In the genomic region with DNA sequence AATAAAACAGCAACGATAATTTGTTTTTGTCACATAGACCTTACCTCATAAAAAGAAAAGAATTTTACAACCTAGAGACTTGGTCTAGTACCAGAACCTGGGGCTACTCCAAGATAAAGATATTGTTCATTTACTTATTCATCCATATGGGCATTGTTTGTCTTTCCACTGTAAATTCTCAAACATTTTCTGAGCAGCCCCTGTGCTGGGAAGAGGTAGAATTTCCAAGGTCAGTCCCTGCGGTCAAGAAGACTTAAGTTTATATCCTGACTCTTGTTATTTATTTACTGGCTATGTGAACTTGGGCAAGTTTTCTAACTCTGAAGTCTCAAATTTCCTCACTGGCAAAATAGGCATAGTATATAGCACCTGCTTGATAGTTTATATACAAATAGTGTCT, we compare ENCODE assay signal across 32 cellular contexts.
"Had no signal": no experiment of that assay in that cellular context is flagged by ENCODE, and none has a peak within 500 bp of the region (broad histone marks: within the 10 kb centered on the region; RNA-seq: fewer than 3 reads in every experiment).

No MANE protein-coding gene starts in this region.

- H3K9me3 ChIP-seq: neutrophil, psoas muscle, right atrium auricular region, spleen, suprapubic skin, testis, tibial artery, transverse colon, upper lobe of right lung, uterus had no signal

- H3K4me1 Mint-ChIP-seq: naive thymus-derived CD8-positive, alpha-beta T cell; stimulated activated memory B cell treated with anti-CD40 and anti-IgM and Interleukin-4, amounts not matched to agents 10 μg/mL and 1 μg/mL and 100 μg/mL, for 72 hours; stimulated activated naive CD8-positive, alpha-beta T cell treated with anti-CD3 and anti-CD28 coated beads, Interleukin-15, amount 100 ng/mL, for 72 hours had no signal

- H3K27me3 Mint-ChIP-seq: naive B cell; stimulated activated memory B cell treated with anti-CD40 and anti-IgM and Interleukin-4, amounts not matched to agents 10 μg/mL and 1 μg/mL and 100 μg/mL, for 72 hours; stimulated activated naive CD8-positive, alpha-beta T cell treated with anti-CD3 and anti-CD28 coated beads, Interleukin-15, amount 100 ng/mL, for 72 hours; type B pancreatic cell had no signal

- H3K9me3 Mint-ChIP-seq: naive thymus-derived CD8-positive, alpha-beta T cell; natural killer cell treated with Interleukin-12 subunit alpha and Interleukin-12 subunit beta and Interleukin-15 and Interleukin-18, amount 100 ng/mL, for 72 hours; neural crest cell; stimulated activated memory B cell treated with anti-CD40 and anti-IgM and Interleukin-4, amounts not matched to agents 10 μg/mL and 1 μg/mL and 100 μg/mL, for 72 hours; stimulated activated naive CD8-positive, alpha-beta T cell treated with anti-CD3 and anti-CD28 coated beads, Interleukin-15, amount 100 ng/mL, for 72 hours; type B pancreatic cell had no signal

- H3K27ac Mint-ChIP-seq: naive B cell; naive thymus-derived CD8-positive, alpha-beta T cell; natural killer cell treated with Interleukin-12 subunit alpha and Interleukin-12 subunit beta and Interleukin-15 and Interleukin-18, amount 100 ng/mL, for 72 hours; progenitor cell of endocrine pancreas; stimulated activated memory B cell treated with anti-CD40 and anti-IgM and Interleukin-4, amounts not matched to agents 10 μg/mL and 1 μg/mL and 100 μg/mL, for 72 hours; stimulated activated naive CD8-positive, alpha-beta T cell treated with anti-CD3 and anti-CD28 coated beads, Interleukin-15, amount 100 ng/mL, for 72 hours; type B pancreatic cell had no signal

- ATAC-seq: naive thymus-derived CD8-positive, alpha-beta T cell; natural killer cell treated with Interleukin-12 subunit alpha and Interleukin-12 subunit beta and Interleukin-15 and Interleukin-18, amount 100 ng/mL, for 72 hours; psoas muscle; stimulated activated memory B cell treated with anti-CD40 and anti-IgM and Interleukin-4, amounts not matched to agents 10 μg/mL and 1 μg/mL and 100 μg/mL, for 72 hours; stimulated activated naive CD8-positive, alpha-beta T cell treated with anti-CD3 and anti-CD28 coated beads, Interleukin-15, amount 100 ng/mL, for 72 hours; stimulated activated naive CD8-positive, alpha-beta T cell treated with anti-CD3 and anti-CD28 coated beads, Interleukin-15, Interleukin-2, amounts not matched to agents 100 U/mL and 50 U/mL, for 24 hours; upper lobe of right lung had no signal

- H3K27ac ChIP-seq: neutrophil, parathyroid adenoma, psoas muscle, right atrium auricular region, skin epidermis, spleen, suprapubic skin, testis, tibial artery, transverse colon, upper lobe of right lung, uterus had no signal

- H3K27me3 ChIP-seq: neutrophil, right atrium auricular region, spleen, suprapubic skin, testis, tibial artery, transverse colon, upper lobe of right lung, uterus had no signal

- H3K36me3 ChIP-seq: neutrophil, right atrium auricular region, spleen, suprapubic skin, tibial artery, transverse colon, upper lobe of right lung, uterus had no signal

- H3K4me1 ChIP-seq: parathyroid adenoma, psoas muscle, right atrium auricular region, spleen, suprapubic skin, testis, tibial artery, transverse colon, upper lobe of right lung, uterus had no signal

- H3K4me3 ChIP-seq: psoas muscle, right atrium auricular region, skin epidermis, smooth muscle cell, spleen, suprapubic skin, testis, tibial artery, transverse colon, upper lobe of right lung, uterus had no signal

- H3K4me3 Mint-ChIP-seq: naive B cell; naive thymus-derived CD8-positive, alpha-beta T cell; natural killer cell treated with Interleukin-12 subunit alpha and Interleukin-12 subunit beta and Interleukin-15 and Interleukin-18, amount 100 ng/mL, for 72 hours; neural crest cell; stimulated activated memory B cell treated with anti-CD40 and anti-IgM and Interleukin-4, amounts not matched to agents 10 μg/mL and 1 μg/mL and 100 μg/mL, for 72 hours; stimulated activated naive CD8-positive, alpha-beta T cell treated with anti-CD3 and anti-CD28 coated beads, Interleukin-15, amount 100 ng/mL, for 72 hours; type B pancreatic cell had no signal

- H3K36me3 Mint-ChIP-seq: naive thymus-derived CD8-positive, alpha-beta T cell; natural killer cell treated with Interleukin-12 subunit alpha and Interleukin-12 subunit beta and Interleukin-15 and Interleukin-18, amount 100 ng/mL, for 72 hours; stimulated activated memory B cell treated with anti-CD40 and anti-IgM and Interleukin-4, amounts not matched to agents 10 μg/mL and 1 μg/mL and 100 μg/mL, for 72 hours; type B pancreatic cell had no signal

- DNase-seq: naive B cell; naive thymus-derived CD8-positive, alpha-beta T cell; nucleus accumbens; posterior cingulate gyrus; psoas muscle; retina; spleen; stimulated activated CD4-positive, alpha-beta T cell treated with anti-CD3 and anti-CD28 coated beads, Interleukin-12 subunit alpha, Interleukin-12 subunit beta, amount 100 ng/mL, for 4 hours; stimulated activated CD4-positive, alpha-beta T cell treated with anti-CD3 and anti-CD28 coated beads, Interleukin-1b, Interleukin-23, amount 100 ng/mL, for 48 hours; stimulated activated CD4-positive, alpha-beta T cell treated with anti-CD3 and anti-CD28 coated beads, Interleukin-4, amount 100 ng/mL, for 1 hour; stimulated activated CD4-positive, alpha-beta T cell treated with anti-CD3 and anti-CD28 coated beads, Interleukin-4, amount 100 ng/mL, for 4 hours; stimulated activated CD8-positive, alpha-beta memory T cell treated with anti-CD3 and anti-CD28 coated beads, Interleukin-4, amount 100 ng/mL, for 48 hours; stimulated activated naive CD4-positive, alpha-beta T cell; stimulated activated naive CD8-positive, alpha-beta T cell treated with anti-CD3 and anti-CD28 coated beads, Interleukin-15, amount 100 ng/mL, for 72 hours; stimulated activated naive CD8-positive, alpha-beta T cell treated with anti-CD3 and anti-CD28 coated beads, Interleukin-15, Interleukin-2, amounts not matched to agents 100 U/mL and 50 U/mL, for 24 hours; substantia nigra; testis; tibial artery; transverse colon; upper lobe of right lung; uterus had no signal
